Comparison of ENCODE assay signal across 1 cellular context in genomic region chr20:1946762-1947534, GRCh38.
TF ChIP-seq lines count a peak whose summit lies in the region.

No MANE protein-coding gene starts in this region.

TF ChIP-seq in SK-N-SH, 30 proteins besides CTCF, POLR2A, EP300 and RAD21 (continued from another document):
- no peak for TF ChIP-seq NFIC (IDR thresholded peaks at IDR 0.05; ENCODE audit: borderline replicate concordance)
- TF ChIP-seq TEAD4 (IDR thresholded peaks at IDR 0.05; ENCODE audit: borderline replicate concordance, insufficient read depth), result no peak
- no peak for TF ChIP-seq RCOR1 (IDR thresholded peaks at IDR 0.05; ENCODE audit: low read length)
